ENCODE assay signal across 2 cellular contexts in the genomic region with DNA sequence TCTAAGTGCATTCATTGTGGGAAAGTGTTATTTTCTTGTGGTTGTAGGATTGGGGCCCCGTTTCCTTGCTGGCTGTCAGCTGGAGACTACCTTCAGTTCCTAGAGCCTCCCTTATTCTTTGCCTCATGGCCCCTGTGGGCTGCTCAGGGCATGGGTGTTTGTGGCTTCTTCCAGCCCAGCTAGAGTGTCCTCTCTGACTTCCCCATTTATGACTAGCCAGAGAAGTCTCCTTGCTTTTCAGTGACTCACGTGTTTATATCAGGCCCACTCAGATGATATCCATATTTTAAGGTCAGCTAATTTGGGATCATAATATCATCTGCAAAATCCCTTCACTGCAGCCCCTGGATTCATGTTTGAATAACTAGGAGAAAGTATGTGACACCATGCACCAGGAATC.
TF ChIP-seq lines count a peak whose summit lies in the region.

No MANE protein-coding gene starts in this region.

TF ChIP-seq in SK-N-SH, 30 proteins besides CTCF, POLR2A, EP300 and RAD21 (continued from another document):
- TF ChIP-seq FOSL2 (IDR thresholded peaks at IDR 0.05; ENCODE audit: borderline replicate concordance, low read depth) (no peak), SMC3 (IDR thresholded peaks at IDR 0.05; ENCODE audit: low read depth, low read length) (no peak)

TF ChIP-seq in SK-N-SH treated with all-trans-retinoic acid at 6 μM for 48 hours, 23 proteins besides CTCF, POLR2A, EP300 and RAD21 (continued from another document):
- no peak for TF ChIP-seq PATZ1 (CRISPR knock-in tag; IDR thresholded peaks at IDR 0.05; ENCODE audit: borderline replicate concordance)
- no peak for TF ChIP-seq TCF4 (CRISPR knock-in tag; IDR thresholded peaks at IDR 0.05; ENCODE audit: borderline replicate concordance)
- no peak for TF ChIP-seq GLIS3 (CRISPR knock-in tag; IDR thresholded peaks at IDR 0.05)
- TF ChIP-seq ZNF8 (CRISPR knock-in tag; IDR thresholded peaks at IDR 0.05): no peak
- TF ChIP-seq CREB5 (CRISPR knock-in tag; IDR thresholded peaks at IDR 0.05; ENCODE audit: low read depth): no peak
- no peak for TF ChIP-seq TSHZ2 (CRISPR knock-in tag; IDR thresholded peaks at IDR 0.05)
- no peak for TF ChIP-seq TOX (CRISPR knock-in tag; IDR thresholded peaks at IDR 0.05; ENCODE audit: borderline replicate concordance)
